Comparison of ENCODE assay signal across 1 cellular context in genomic region chr4:151195801-151196200, GRCh38.
TF ChIP-seq lines count a peak whose summit lies in the region.

No MANE protein-coding gene starts in this region.

TF ChIP-seq in HepG2, 621 proteins besides CTCF, POLR2A, EP300 and RAD21 (continued from another document):
- TF ChIP-seq, protein P1, sequence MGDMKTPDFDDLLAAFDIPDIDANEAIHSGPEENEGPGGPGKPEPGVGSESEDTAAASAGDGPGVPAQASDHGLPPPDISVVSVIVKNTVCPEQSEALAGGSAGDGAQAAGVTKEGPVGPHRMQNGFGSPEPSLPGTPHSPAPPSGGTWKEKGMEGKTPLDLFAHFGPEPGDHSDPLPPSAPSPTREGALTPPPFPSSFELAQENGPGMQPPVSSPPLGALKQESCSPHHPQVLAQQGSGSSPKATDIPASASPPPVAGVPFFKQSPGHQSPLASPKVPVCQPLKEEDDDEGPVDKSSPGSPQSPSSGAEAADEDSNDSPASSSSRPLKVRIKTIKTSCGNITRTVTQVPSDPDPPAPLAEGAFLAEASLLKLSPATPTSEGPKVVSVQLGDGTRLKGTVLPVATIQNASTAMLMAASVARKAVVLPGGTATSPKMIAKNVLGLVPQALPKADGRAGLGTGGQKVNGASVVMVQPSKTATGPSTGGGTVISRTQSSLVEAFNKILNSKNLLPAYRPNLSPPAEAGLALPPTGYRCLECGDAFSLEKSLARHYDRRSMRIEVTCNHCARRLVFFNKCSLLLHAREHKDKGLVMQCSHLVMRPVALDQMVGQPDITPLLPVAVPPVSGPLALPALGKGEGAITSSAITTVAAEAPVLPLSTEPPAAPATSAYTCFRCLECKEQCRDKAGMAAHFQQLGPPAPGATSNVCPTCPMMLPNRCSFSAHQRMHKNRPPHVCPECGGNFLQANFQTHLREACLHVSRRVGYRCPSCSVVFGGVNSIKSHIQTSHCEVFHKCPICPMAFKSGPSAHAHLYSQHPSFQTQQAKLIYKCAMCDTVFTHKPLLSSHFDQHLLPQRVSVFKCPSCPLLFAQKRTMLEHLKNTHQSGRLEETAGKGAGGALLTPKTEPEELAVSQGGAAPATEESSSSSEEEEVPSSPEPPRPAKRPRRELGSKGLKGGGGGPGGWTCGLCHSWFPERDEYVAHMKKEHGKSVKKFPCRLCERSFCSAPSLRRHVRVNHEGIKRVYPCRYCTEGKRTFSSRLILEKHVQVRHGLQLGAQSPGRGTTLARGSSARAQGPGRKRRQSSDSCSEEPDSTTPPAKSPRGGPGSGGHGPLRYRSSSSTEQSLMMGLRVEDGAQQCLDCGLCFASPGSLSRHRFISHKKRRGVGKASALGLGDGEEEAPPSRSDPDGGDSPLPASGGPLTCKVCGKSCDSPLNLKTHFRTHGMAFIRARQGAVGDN (CRISPR knock-in tag; IDR thresholded peaks at IDR 0.05) = no peak
- no peak for TF ChIP-seq GZF1 (CRISPR knock-in tag; IDR thresholded peaks at IDR 0.05)
- TF ChIP-seq REXO4 (CRISPR knock-in tag; IDR thresholded peaks at IDR 0.05; ENCODE audit: borderline replicate concordance) = no peak
- TF ChIP-seq ZNF720 (CRISPR knock-in tag; IDR thresholded peaks at IDR 0.05) = no peak
- no peak for TF ChIP-seq ZNF235 (CRISPR knock-in tag; IDR thresholded peaks at IDR 0.05; ENCODE audit: borderline replicate concordance)
